8 cellular contexts compared by ENCODE assay signal in the genomic region with DNA sequence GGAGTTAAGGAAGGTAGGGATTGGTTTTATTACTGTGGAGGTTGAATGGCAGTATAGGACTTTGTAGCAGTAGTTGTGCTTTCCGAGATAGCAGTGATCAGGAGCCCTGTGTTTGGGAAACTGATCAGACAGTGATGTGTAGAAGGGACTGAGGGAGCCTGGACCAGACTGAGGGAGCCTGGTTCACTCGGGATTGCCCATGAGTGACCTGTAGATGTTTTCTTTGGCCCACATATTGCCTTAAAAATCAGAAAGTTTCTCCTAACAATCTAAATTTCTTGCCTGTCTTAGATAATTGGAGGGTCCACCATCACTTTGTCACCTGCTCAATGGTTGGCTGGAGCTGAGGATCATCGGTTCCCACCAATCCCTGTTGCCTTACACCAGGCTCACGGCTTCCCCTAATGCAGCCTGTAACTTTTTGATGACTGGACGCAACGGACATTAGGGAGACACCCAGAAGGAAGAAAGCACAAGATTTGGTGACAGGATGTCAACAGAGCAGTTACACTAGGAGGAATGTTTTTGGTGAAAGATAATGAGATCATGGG. TPM values are rescaled to one million over a fixed set of nuclear protein-coding genes. Genes with fewer than 3 reads are reported as not detected.
DNase-seq lines count a peak whose midpoint lies in the region; TF ChIP-seq lines count a peak whose summit lies in the region.

No MANE protein-coding gene starts in this region.

- no peaks in the 10 kb centered on the region for H3K9me3 ChIP-seq in AG04450 (ENCODE audit: control insufficient read depth, insufficient read depth, low read length)
- H3K9me3 ChIP-seq in muscle layer of duodenum (ENCODE audit: control insufficient read depth in 1 of 2, low read length in 2 of 2) = no peaks in the 10 kb centered on the region

- in situ Hi-C loops in ACHN (cut with HindIII; ENCODE audit: low pct_ligation_motif_present, low pct_unique_long_range_greater_than_20kb, low sequenced_read_pairs) = no loop called here

- H3K36me3 ChIP-seq in muscle layer of duodenum (ENCODE audit: control insufficient read depth in 1 of 2, insufficient read depth in 2 of 2, low read length in 2 of 2) = no peaks in the 10 kb centered on the region

- H3K4me1 ChIP-seq in muscle layer of duodenum (ENCODE audit: control insufficient read depth in 1 of 2, insufficient read depth in 2 of 2, low read length in 2 of 2) = peaks cover 0 to 30% of the 10 kb centered on the region in 2 donors

- peak overlapping the region; percentile 80 for H3K4me3 ChIP-seq in AG04450 (ENCODE audit: low read depth, low read length)
- peak overlapping the region; percentile 94 for H3K4me3 ChIP-seq in HL-60 (replicated peaks; ENCODE audit: insufficient read depth, low read length)
- H3K4me3 ChIP-seq in cardiac fibroblast (replicated peaks in 1 of 2; ENCODE audit: low read depth in 2 of 2, low read length in 2 of 2) = peak overlapping the region; percentile 82 to 84
- peak overlapping the region; percentile 72 to 90 for H3K4me3 ChIP-seq in muscle layer of duodenum (ENCODE audit: low read depth in 1 of 2, low read length in 2 of 2)

- H3K27ac ChIP-seq in AG04450 (ENCODE audit: low read depth, low read length) = no peak overlapping the region
- H3K27ac ChIP-seq in HL-60 (replicated peaks) = no peak overlapping the region
- H3K27ac ChIP-seq in muscle layer of duodenum (ENCODE audit: low read length) = peak overlapping the region; percentile 83

- TF ChIP-seq CTCF in AG04450 (IDR thresholded peaks at IDR 0.05; ENCODE audit: low read depth, low read length) = no peak
- TF ChIP-seq CTCF in HL-60 (IDR thresholded peaks at IDR 0.05; ENCODE audit: insufficient read depth, low read length) = no peak
- no peak for TF ChIP-seq CTCF in cardiac fibroblast (IDR thresholded peaks at IDR 0.05; ENCODE audit: low read depth, low read length)

- POLR2A ChIA-PET in AG04450 (lab: Yijun Ruan, JAX) = interaction anchor here (2.1 kb wide), 1 partner anchor 65 kb away, joined by 29 read pairs; no protein-coding TSS in a partner anchor

- CTCF ChIA-PET in AG04450 (lab: Charles Lee) = interaction anchor here (1.1 to 5.6 kb wide), 6 partner anchors 8 to 96 kb away, joined by 4 to 284 read pairs (median 16); no protein-coding TSS in a partner anchor

- DNase-seq in AG04450 (ENCODE audit: low read depth, low spot score) (no peak), HL-60 (ENCODE audit: low read depth in 1 of 2, low spot score in 1 of 2) (no peak), cardiac fibroblast (ENCODE audit: low read depth in 2 of 2) (peak in 1 of 2 donors; percentile 24), NOMO-1 (lab: John Stamatoyannopoulos, UW; ENCODE audit: unreplicated experiment in 2 of 2) (no peak), NCI-H524 treated with DMSO at 0.1 percent for 48 hours (lab: John Stamatoyannopoulos, UW) (no peak), ACHN (no peak), putamen (ENCODE audit: low spot score) (no peak)

- H3K27me3 ChIP-seq in AG04450 (ENCODE audit: control insufficient read depth, insufficient read depth, low read length) = no peaks in the 10 kb centered on the region
- H3K27me3 ChIP-seq in HL-60 (ENCODE audit: insufficient read depth, poor library complexity, severe bottlenecking) = no peaks in the 10 kb centered on the region
- no peaks in the 10 kb centered on the region for H3K27me3 ChIP-seq in muscle layer of duodenum (ENCODE audit: low read depth, low read length)

RNA-seq across cellular contexts. Expression of a gene that starts 1.1 kb away (rescaled TPM):
- polyA plus RNA-seq in AG04450 (2011; rRNA removed) = 43.5 and 48.7 TPM in 2 replicates
- 43.9 and 71.9 TPM in 2 replicates for polyA minus RNA-seq in AG04450 (2011; rRNA and poly(A)+ RNA removed)

RNA-seq across cellular contexts. Expression of a gene that starts 8.2 kb away (rescaled TPM):
- polyA plus RNA-seq in AG04450 (2011; rRNA removed) = 118 and 134 TPM in 2 replicates
- 90.3 and 96.8 TPM in 2 replicates for polyA minus RNA-seq in AG04450 (2011; rRNA and poly(A)+ RNA removed)

RNA-seq across cellular contexts. Expression of a gene that starts 15.1 kb away (rescaled TPM):
- 181 and 209 TPM in 2 replicates for polyA plus RNA-seq in AG04450 (2011; rRNA removed)
- 52.5 and 62.7 TPM in 2 replicates for polyA minus RNA-seq in AG04450 (2011; rRNA and poly(A)+ RNA removed)
